ENCODE assay signal across 3 cellular contexts in genomic region chr7:143413123-143413522, GRCh38.
TF ChIP-seq lines count a peak whose summit lies in the region.

No MANE protein-coding gene starts in this region.

TF ChIP-seq in A549, 52 proteins besides CTCF, POLR2A, EP300 and RAD21:
- TF ChIP-seq CHD4 (IDR thresholded peaks at IDR 0.05; ENCODE audit: borderline replicate concordance) (no peak), POLR2AphosphoS2 (conservative IDR thresholded peaks at IDR 0.05; ENCODE audit: low read length) (no peak), HOXB13 (CRISPR knock-in tag; IDR thresholded peaks at IDR 0.05; ENCODE audit: low read depth) (no peak), ZSCAN20 (CRISPR knock-in tag; IDR thresholded peaks at IDR 0.05) (no peak), JUNB (IDR thresholded peaks at IDR 0.05) (no peak), SMC3 (IDR thresholded peaks at IDR 0.05) (no peak), RFX5 (IDR thresholded peaks at IDR 0.05) (no peak), HDAC2 (IDR thresholded peaks at IDR 0.05) (no peak), ZNF302 (CRISPR knock-in tag; IDR thresholded peaks at IDR 0.05) (no peak), BHLHE40 (IDR thresholded peaks at IDR 0.05; ENCODE audit: low read depth, low read length) (no peak), NPAS2 (CRISPR knock-in tag; IDR thresholded peaks at IDR 0.05; ENCODE audit: borderline replicate concordance) (no peak), TP53 (CRISPR knock-in tag; IDR thresholded peaks at IDR 0.05) (no peak), NR3C1 (IDR thresholded peaks at IDR 0.05) (no peak), HMGXB4 (CRISPR knock-in tag; IDR thresholded peaks at IDR 0.05; ENCODE audit: borderline replicate concordance) (no peak), PHF8 (IDR thresholded peaks at IDR 0.05; ENCODE audit: borderline replicate concordance, low read depth) (no peak)
- TF ChIP-seq, protein P1, sequence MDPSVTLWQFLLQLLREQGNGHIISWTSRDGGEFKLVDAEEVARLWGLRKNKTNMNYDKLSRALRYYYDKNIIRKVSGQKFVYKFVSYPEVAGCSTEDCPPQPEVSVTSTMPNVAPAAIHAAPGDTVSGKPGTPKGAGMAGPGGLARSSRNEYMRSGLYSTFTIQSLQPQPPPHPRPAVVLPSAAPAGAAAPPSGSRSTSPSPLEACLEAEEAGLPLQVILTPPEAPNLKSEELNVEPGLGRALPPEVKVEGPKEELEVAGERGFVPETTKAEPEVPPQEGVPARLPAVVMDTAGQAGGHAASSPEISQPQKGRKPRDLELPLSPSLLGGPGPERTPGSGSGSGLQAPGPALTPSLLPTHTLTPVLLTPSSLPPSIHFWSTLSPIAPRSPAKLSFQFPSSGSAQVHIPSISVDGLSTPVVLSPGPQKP (IDR thresholded peaks at IDR 0.05; ENCODE audit: low read depth, low read length): no peak
- TF ChIP-seq, protein P2, sequence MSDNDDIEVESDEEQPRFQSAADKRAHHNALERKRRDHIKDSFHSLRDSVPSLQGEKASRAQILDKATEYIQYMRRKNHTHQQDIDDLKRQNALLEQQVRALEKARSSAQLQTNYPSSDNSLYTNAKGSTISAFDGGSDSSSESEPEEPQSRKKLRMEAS (IDR thresholded peaks at IDR 0.05): no peak

TF ChIP-seq in GM23338, 12 proteins besides CTCF, POLR2A, EP300 and RAD21 (continues in another document):
- TF ChIP-seq STAT1 (IDR thresholded peaks at IDR 0.05; ENCODE audit: unreplicated experiment) (no peak), POLR2AphosphoS5 (IDR thresholded peaks at IDR 0.05; ENCODE audit: low read depth) (no peak), ZNF331 (CRISPR knock-in tag; IDR thresholded peaks at IDR 0.05; ENCODE audit: low read depth) (no peak), ZNF114 (CRISPR knock-in tag; IDR thresholded peaks at IDR 0.05) (no peak), ZNF462 (CRISPR knock-in tag; IDR thresholded peaks at IDR 0.05) (no peak), JUNB (IDR thresholded peaks at IDR 0.05; ENCODE audit: unreplicated experiment) (no peak), EZH2 (IDR thresholded peaks at IDR 0.05; ENCODE audit: low read depth, unreplicated experiment) (no peak)
- TF ChIP-seq, protein P3, sequence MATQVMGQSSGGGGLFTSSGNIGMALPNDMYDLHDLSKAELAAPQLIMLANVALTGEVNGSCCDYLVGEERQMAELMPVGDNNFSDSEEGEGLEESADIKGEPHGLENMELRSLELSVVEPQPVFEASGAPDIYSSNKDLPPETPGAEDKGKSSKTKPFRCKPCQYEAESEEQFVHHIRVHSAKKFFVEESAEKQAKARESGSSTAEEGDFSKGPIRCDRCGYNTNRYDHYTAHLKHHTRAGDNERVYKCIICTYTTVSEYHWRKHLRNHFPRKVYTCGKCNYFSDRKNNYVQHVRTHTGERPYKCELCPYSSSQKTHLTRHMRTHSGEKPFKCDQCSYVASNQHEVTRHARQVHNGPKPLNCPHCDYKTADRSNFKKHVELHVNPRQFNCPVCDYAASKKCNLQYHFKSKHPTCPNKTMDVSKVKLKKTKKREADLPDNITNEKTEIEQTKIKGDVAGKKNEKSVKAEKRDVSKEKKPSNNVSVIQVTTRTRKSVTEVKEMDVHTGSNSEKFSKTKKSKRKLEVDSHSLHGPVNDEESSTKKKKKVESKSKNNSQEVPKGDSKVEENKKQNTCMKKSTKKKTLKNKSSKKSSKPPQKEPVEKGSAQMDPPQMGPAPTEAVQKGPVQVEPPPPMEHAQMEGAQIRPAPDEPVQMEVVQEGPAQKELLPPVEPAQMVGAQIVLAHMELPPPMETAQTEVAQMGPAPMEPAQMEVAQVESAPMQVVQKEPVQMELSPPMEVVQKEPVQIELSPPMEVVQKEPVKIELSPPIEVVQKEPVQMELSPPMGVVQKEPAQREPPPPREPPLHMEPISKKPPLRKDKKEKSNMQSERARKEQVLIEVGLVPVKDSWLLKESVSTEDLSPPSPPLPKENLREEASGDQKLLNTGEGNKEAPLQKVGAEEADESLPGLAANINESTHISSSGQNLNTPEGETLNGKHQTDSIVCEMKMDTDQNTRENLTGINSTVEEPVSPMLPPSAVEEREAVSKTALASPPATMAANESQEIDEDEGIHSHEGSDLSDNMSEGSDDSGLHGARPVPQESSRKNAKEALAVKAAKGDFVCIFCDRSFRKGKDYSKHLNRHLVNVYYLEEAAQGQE (IDR thresholded peaks at IDR 0.05; ENCODE audit: unreplicated experiment): no peak

TF ChIP-seq in WTC11, 78 proteins besides CTCF, POLR2A, EP300 and RAD21:
- TF ChIP-seq, protein P4, sequence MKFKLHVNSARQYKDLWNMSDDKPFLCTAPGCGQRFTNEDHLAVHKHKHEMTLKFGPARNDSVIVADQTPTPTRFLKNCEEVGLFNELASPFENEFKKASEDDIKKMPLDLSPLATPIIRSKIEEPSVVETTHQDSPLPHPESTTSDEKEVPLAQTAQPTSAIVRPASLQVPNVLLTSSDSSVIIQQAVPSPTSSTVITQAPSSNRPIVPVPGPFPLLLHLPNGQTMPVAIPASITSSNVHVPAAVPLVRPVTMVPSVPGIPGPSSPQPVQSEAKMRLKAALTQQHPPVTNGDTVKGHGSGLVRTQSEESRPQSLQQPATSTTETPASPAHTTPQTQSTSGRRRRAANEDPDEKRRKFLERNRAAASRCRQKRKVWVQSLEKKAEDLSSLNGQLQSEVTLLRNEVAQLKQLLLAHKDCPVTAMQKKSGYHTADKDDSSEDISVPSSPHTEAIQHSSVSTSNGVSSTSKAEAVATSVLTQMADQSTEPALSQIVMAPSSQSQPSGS (CRISPR knock-in tag; IDR thresholded peaks at IDR 0.05; ENCODE audit: borderline replicate concordance, low read depth): no peak
- TF ChIP-seq MYBL2 (CRISPR knock-in tag; IDR thresholded peaks at IDR 0.05) (no peak), ZNF671 (CRISPR knock-in tag; IDR thresholded peaks at IDR 0.05) (no peak), FOXK1 (CRISPR knock-in tag; IDR thresholded peaks at IDR 0.05) (no peak)
